8 cellular contexts compared by ENCODE assay signal in the genomic region with DNA sequence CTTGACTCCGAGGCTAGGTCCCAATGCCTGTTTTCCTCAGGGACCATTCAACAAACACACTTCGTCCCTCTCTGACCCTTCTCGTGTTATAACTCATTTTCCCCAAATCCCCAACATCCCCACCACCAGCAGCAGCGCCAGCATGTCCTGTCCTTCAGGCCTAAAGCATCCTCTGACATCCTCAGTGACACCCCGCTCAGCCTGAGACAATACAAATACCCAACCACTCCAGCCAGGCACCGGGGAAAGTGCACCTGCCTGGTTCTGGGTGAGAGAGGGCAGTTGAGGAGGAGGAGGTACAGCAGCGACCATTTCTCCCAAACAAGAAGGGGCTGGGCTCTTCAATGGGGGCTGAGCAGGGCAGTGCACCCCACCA. TPM values are rescaled to one million over a fixed set of nuclear protein-coding genes. Genes with fewer than 3 reads are reported as not detected.
DNase-seq lines count a peak whose midpoint lies in the region; ATAC-seq and TF ChIP-seq lines count a peak whose summit lies in the region.

No MANE protein-coding gene starts in this region.

- no peaks in the 10 kb centered on the region for H3K27me3 Mint-ChIP-seq in nephron (ENCODE audit: low read depth)

- no peaks in the 10 kb centered on the region for H3K9me3 ChIP-seq in BLaER1
- H3K9me3 ChIP-seq in Karpas-422 (ENCODE audit: low read length), result no peaks in the 10 kb centered on the region
- no peaks in the 10 kb centered on the region for H3K9me3 ChIP-seq in colonic mucosa

- TF ChIP-seq CTCF in colonic mucosa (IDR thresholded peaks at IDR 0.05) (no peak), nephron (IDR thresholded peaks at IDR 0.05; ENCODE audit: unreplicated experiment in 3 of 3) (no peak)

- no peaks in the 10 kb centered on the region for H3K9me2 ChIP-seq in Karpas-422 (replicated peaks; ENCODE audit: insufficient read depth, low read length)

- H3K27ac Mint-ChIP-seq in nephron, result peak overlapping the region; percentile 95 to 99 (median 98)

- peak overlapping the region; percentile 84 for H3K4me3 ChIP-seq in BLaER1
- peak overlapping the region; percentile 65 for H3K4me3 ChIP-seq in Karpas-422 (ENCODE audit: low read length)
- peak overlapping the region; percentile 25 for H3K4me3 ChIP-seq in colonic mucosa

- intact Hi-C loops in colonic mucosa (cut with DNase I), result no loop called here

- ATAC-seq in HG03457 (IDR thresholded peaks at IDR 0.05; ENCODE audit: unreplicated experiment), result no peak
- ATAC-seq in activated CD4-positive, CD25-positive, alpha-beta regulatory T cell treated with anti-CD3 and anti-CD28 coated beads, Interleukin-2, amount 50 U/mL, for 24 hours, result no peak

- H3K9me3 Mint-ChIP-seq in nephron, result no peaks in the 10 kb centered on the region

- H3K4me3 Mint-ChIP-seq in nephron, result peak overlapping the region; percentile 85 to 99 (median 89)

- H3K27me3 ChIP-seq in BLaER1, result no peaks in the 10 kb centered on the region
- H3K27me3 ChIP-seq in Karpas-422 (ENCODE audit: low read length), result no peaks in the 10 kb centered on the region
- H3K27me3 ChIP-seq in colonic mucosa, result no peaks in the 10 kb centered on the region

- peaks cover 60% of the 10 kb centered on the region for H3K4me1 ChIP-seq in BLaER1
- peaks cover 70% of the 10 kb centered on the region for H3K4me1 ChIP-seq in Karpas-422 (ENCODE audit: low read length)
- peaks cover 47% of the 10 kb centered on the region for H3K4me1 ChIP-seq in colonic mucosa

- peak overlapping the region; percentile 73 for H3K27ac ChIP-seq in BLaER1
- H3K27ac ChIP-seq in Karpas-422 (ENCODE audit: low read length), result peak overlapping the region; percentile 27; the same call in 1 of the 2 replicates
- H3K27ac ChIP-seq in colonic mucosa, result peak overlapping the region; percentile 100

- H3K36me3 Mint-ChIP-seq in nephron (ENCODE audit: low read depth), result peaks cover 4% of the 10 kb centered on the region

- peaks cover 53% of the 10 kb centered on the region for H3K4me1 Mint-ChIP-seq in nephron

- no peak overlapping the region for H2AFZ ChIP-seq in Karpas-422 (ENCODE audit: low read length)

- H3K36me3 ChIP-seq in BLaER1, result 0 out of 2 replicates have a peak, but pooled peaks cover 4% of the 10 kb centered on the region
- no peaks in the 10 kb centered on the region for H3K36me3 ChIP-seq in Karpas-422 (ENCODE audit: insufficient read depth, low read length)
- H3K36me3 ChIP-seq in colonic mucosa, result no peaks in the 10 kb centered on the region

- peaks cover 71% of the 10 kb centered on the region for H4K20me1 ChIP-seq in BLaER1
- peaks cover 25% of the 10 kb centered on the region for H4K20me1 ChIP-seq in Karpas-422 (ENCODE audit: insufficient read depth, low read depth, low read length)

- H3K79me2 ChIP-seq in Karpas-422 (ENCODE audit: low read length), result peaks cover 54% of the 10 kb centered on the region

- peak overlapping the region; percentile 77 for H3K9ac ChIP-seq in BLaER1
- peak overlapping the region; percentile 65 for H3K9ac ChIP-seq in Karpas-422 (ENCODE audit: low read length)
- H3K9ac ChIP-seq in colonic mucosa (ENCODE audit: low read depth in 2 of 2, low read length in 2 of 2), result peak overlapping the region; percentile 72 to 89

- peak overlapping the region; percentile 96 for H3K4me2 ChIP-seq in BLaER1
- H3K4me2 ChIP-seq in Karpas-422 (ENCODE audit: low read depth, low read length, poor library complexity, severe bottlenecking), result peak overlapping the region; percentile 84

- DNase-seq in Karpas-422, result no peak
- no peak for DNase-seq in colonic mucosa
- no peak for DNase-seq in stimulated activated CD4-positive, alpha-beta T cell treated with anti-CD3 and anti-CD28 coated beads, Interleukin-2, amount 100 ng/mL, for 48 hours
- DNase-seq in NOMO-1 treated with DMSO at 0.1 percent for 48 hours (lab: John Stamatoyannopoulos, UW; ENCODE audit: unreplicated experiment), result no peak

RNA-seq across cellular contexts. Expression of gene MNT, which starts 4.7 kb away (rescaled TPM):
- 6.3 and 18.8 TPM in 2 replicates for total RNA-seq in Karpas-422 (2014; rRNA removed; shearing (Covaris generic); ENCODE audit: low replicate concordance)
- 10 to 100 TPM; 20.7 to 29.3 TPM for total RNA-seq in colonic mucosa

RNA-seq across cellular contexts. Expression of gene SGSM2, which starts 58.9 kb away (rescaled TPM):
- 64.0 and 71.9 TPM in 2 replicates for total RNA-seq in Karpas-422 (2014; rRNA removed; shearing (Covaris generic); ENCODE audit: low replicate concordance)
- 10 to 100 TPM; 26.7 to 27.6 TPM for total RNA-seq in colonic mucosa

RNA-seq across cellular contexts. Expression of gene TSR1, which starts 59.9 kb away (rescaled TPM):
- 42.1 and 65.2 TPM in 2 replicates for total RNA-seq in Karpas-422 (2014; rRNA removed; shearing (Covaris generic); ENCODE audit: low replicate concordance)
- total RNA-seq in colonic mucosa, result 10 to 100 TPM; 13.7 to 28.5 TPM

Comparison
In these comparisons a context has a peak if more than half of its experiments do, and no peak if none do; other contexts are left out.
1. H3K27ac ChIP-seq: peak in every context shown above with its lines; median percentile 100 in colonic mucosa; 73 in BLaER1; 27 in Karpas-422.
2. H3K4me3 ChIP-seq: peak in every context shown above with its lines; median percentile 84 in BLaER1; 65 in Karpas-422; 25 in colonic mucosa.